Comparison of ENCODE assay signal across 8 cellular contexts in genomic region chr20:10434467-10434831, GRCh38. TPM values are rescaled to one million over a fixed set of nuclear protein-coding genes. Genes with fewer than 3 reads are reported as not detected.
DNase-seq lines count a peak whose midpoint lies in the region; ATAC-seq and TF ChIP-seq lines count a peak whose summit lies in the region.

No MANE protein-coding gene starts in this region.

- ATAC-seq in GM19043 (IDR thresholded peaks at IDR 0.05; ENCODE audit: low read depth, unreplicated experiment) (peak; percentile 34), HG03432 (IDR thresholded peaks at IDR 0.05; ENCODE audit: unreplicated experiment) (peak; percentile 43), left colon (peak; percentile 78)

- H3K27ac ChIP-seq in coronary artery, result peak overlapping the region; percentile 78 to 90

- peak overlapping the region; percentile 95 for H3K4me3 ChIP-seq in coronary artery

- no peak for TF ChIP-seq CTCF in coronary artery (IDR thresholded peaks at IDR 0.05)

- intact Hi-C loops in left colon (cut with DNase I, micrococcal nuclease), result no loop called here

- DNase-seq in AG20443 (ENCODE audit: low spot score) (peak; percentile 94), NCI-H510A (lab: John Stamatoyannopoulos, UW) (peak; percentile 97), coronary artery (ENCODE audit: low spot score) (peak; percentile 96), left colon (peak; percentile 89 to 93)
- DNase-seq in activated CD4-positive, alpha-beta T cell treated with anti-CD3 and anti-CD28 coated beads for 4 hours, result peak; percentile 65 to 68
- DNase-seq in stimulated activated CD4-positive, alpha-beta T cell treated with anti-CD3 and anti-CD28 coated beads, Interleukin-1b, Interleukin-23, amount 100 ng/mL, for 4 hours (ENCODE audit: low read depth in 2 of 2), result peak; percentile 36 to 60

RNA-seq across cellular contexts. Expression of gene MKKS, which starts 0.4 kb away (rescaled TPM):
- 10 to 100 TPM; 26.4 to 26.7 TPM for total RNA-seq in left colon

RNA-seq across cellular contexts. Expression of gene SLX4IP, which starts 0.7 kb away (rescaled TPM):
- total RNA-seq in left colon, result 1 to 10 TPM; 6.4 to 7.7 TPM

Comparison
In these comparisons a context has a peak if more than half of its experiments do, and no peak if none do; other contexts are left out.
1. Peak in every context shown above with its lines: DNase-seq, ATAC-seq, H3K4me3 ChIP-seq and H3K27ac ChIP-seq.